1 cellular context compared by ENCODE assay signal in the genomic region with DNA sequence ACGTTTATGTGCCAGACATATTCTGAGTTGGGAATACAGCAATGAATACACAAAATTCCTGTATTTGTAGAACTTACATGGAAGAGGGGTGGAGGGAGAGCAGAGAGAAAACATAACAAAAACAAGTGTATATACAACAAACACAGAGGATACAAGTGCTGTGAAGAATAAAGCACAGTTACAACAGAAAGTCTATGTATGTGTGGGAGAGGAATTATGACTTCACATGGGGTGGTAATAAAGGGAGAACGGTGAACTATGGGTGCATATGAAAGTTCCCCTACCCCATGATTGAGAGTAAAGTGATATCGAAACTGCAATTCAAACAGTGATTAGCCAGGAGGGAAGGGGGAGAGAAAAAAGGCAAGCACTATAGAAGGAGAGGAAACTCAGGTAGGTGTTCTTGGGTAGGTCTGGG.
TF ChIP-seq lines count a peak whose summit lies in the region.

No MANE protein-coding gene starts in this region.

TF ChIP-seq in K562, 482 proteins besides CTCF, POLR2A, EP300 and RAD21 (continued from another document):
- TF ChIP-seq GMEB1 (CRISPR knock-in tag; IDR thresholded peaks at IDR 0.05) (no peak), CAMTA2 (CRISPR knock-in tag; conservative IDR thresholded peaks at IDR 0.05) (no peak), JUN (IDR thresholded peaks at IDR 0.05; ENCODE audit: borderline replicate concordance, low read depth, low read length) (no peak), JUN (CRISPR knock-in tag; IDR thresholded peaks at IDR 0.05; ENCODE audit: borderline replicate concordance) (no peak)
